8 cellular contexts compared by ENCODE assay signal in the genomic region with DNA sequence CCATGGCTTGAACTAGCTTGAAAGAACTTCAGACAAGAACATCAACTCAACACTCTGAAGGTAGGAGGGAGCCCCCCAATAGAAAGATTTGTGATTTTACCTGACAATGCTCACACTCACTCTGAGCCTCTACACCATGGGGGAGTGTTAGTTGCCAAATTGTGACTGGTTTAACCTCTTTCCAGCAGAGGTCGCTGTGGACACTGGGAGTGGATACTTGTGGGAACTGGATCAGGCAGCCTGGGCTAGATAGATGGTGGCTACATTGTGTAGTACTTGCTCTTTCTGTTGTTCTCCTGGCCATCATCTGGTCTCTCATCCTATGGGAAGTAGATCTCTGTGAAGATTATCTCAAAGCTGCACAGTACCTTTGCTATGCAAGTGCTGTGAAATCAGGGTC. TPM values are rescaled to one million over a fixed set of nuclear protein-coding genes. Genes with fewer than 3 reads are reported as not detected.
DNase-seq lines count a peak whose midpoint lies in the region; ATAC-seq and TF ChIP-seq lines count a peak whose summit lies in the region.

No MANE protein-coding gene starts in this region.

- no peaks in the 10 kb centered on the region for H3K9me2 ChIP-seq in OCI-LY7 (ENCODE audit: insufficient read depth, low read length)

- no peaks in the 10 kb centered on the region for H3K36me3 ChIP-seq in OCI-LY7 (ENCODE audit: insufficient read depth, low read length)
- no peaks in the 10 kb centered on the region for H3K36me3 ChIP-seq in gastroesophageal sphincter

- peak; percentile 58 for TF ChIP-seq CTCF in LNCAP (IDR thresholded peaks at IDR 0.05)
- TF ChIP-seq CTCF in OCI-LY7 (conservative IDR thresholded peaks at IDR 0.05; ENCODE audit: low read length) = peak; percentile 93
- peak; percentile 32 for TF ChIP-seq CTCF in osteocyte (IDR thresholded peaks at IDR 0.05)
- no peak for TF ChIP-seq CTCF in gastroesophageal sphincter (IDR thresholded peaks at IDR 0.05)

- H3K9me3 ChIP-seq in OCI-LY7 (ENCODE audit: low read length) (no peaks in the 10 kb centered on the region), gastroesophageal sphincter (no peaks in the 10 kb centered on the region)

- H3K9me3 Mint-ChIP-seq in activated CD8-positive, alpha-beta memory T cell treated with anti-CD3 and anti-CD28 coated beads, Interleukin-2, amount 10 ng/mL, durations not matched to agents 7 days and 5 days (ENCODE audit: low read depth) = no peaks in the 10 kb centered on the region
- no peaks in the 10 kb centered on the region for H3K9me3 Mint-ChIP-seq in osteocyte (ENCODE audit: unreplicated experiment)

- peaks cover 17% of the 10 kb centered on the region for H3K4me1 Mint-ChIP-seq in activated CD8-positive, alpha-beta memory T cell treated with anti-CD3 and anti-CD28 coated beads, Interleukin-2, amount 10 ng/mL, durations not matched to agents 7 days and 5 days
- peaks cover 16% of the 10 kb centered on the region for H3K4me1 Mint-ChIP-seq in osteocyte (ENCODE audit: unreplicated experiment)

- H3K27ac ChIP-seq in OCI-LY7 (ENCODE audit: low read depth, low read length, poor library complexity, severe bottlenecking) (no peak overlapping the region), gastroesophageal sphincter (no peak overlapping the region)

- H3K4me3 Mint-ChIP-seq in activated CD8-positive, alpha-beta memory T cell treated with anti-CD3 and anti-CD28 coated beads, Interleukin-2, amount 10 ng/mL, durations not matched to agents 7 days and 5 days = no peak overlapping the region
- no peak overlapping the region for H3K4me3 Mint-ChIP-seq in osteocyte (ENCODE audit: unreplicated experiment)

- H2AFZ ChIP-seq in OCI-LY7 (ENCODE audit: low read length) = no peak overlapping the region

- H3K27ac Mint-ChIP-seq in activated CD8-positive, alpha-beta memory T cell treated with anti-CD3 and anti-CD28 coated beads, Interleukin-2, amount 10 ng/mL, durations not matched to agents 7 days and 5 days = no peak overlapping the region
- no peak overlapping the region for H3K27ac Mint-ChIP-seq in osteocyte (ENCODE audit: unreplicated experiment)

- intact Hi-C loops in OCI-LY7 (cut with micrococcal nuclease; ENCODE audit: unreplicated experiment) = loop anchor here (2.0 to 10.0 kb wide), 4 partner anchors 47 to 149 kb away; no protein-coding TSS in a partner anchor
- intact Hi-C loops in sciatic nerve (cut with DNase I) = no loop called here

- 0% methylated on average over 1 of the region's 1 CpG for whole genome bisulfite sequencing in gastroesophageal sphincter (ENCODE audit: low coverage in 1 of 2), 2 donors

- POLR2A ChIA-PET in OCI-LY7 (lab: Charles Lee) = no interaction called here

- H3K4me3 ChIP-seq in OCI-LY7 (ENCODE audit: low read depth, low read length, poor library complexity, severe bottlenecking) (no peak overlapping the region), gastroesophageal sphincter (no peak overlapping the region)

- peak; percentile 75 for DNase-seq in activated CD8-positive, alpha-beta memory T cell treated with anti-CD3 and anti-CD28 coated beads, Interleukin-2, amount 10 ng/mL, durations not matched to agents 7 days and 5 days
- no peak for DNase-seq in activated CD8-positive, alpha-beta memory T cell treated with anti-CD3 and anti-CD28 coated beads, Interleukin-2, amount 50 U/mL, for 4 hours
- DNase-seq in OCI-LY7 (ENCODE audit: low spot score) (peak; percentile 79), ecto neural progenitor cell (ENCODE audit: low spot score) (peak; percentile 74), osteocyte (ENCODE audit: extremely low spot score, unreplicated experiment) (no peak), sciatic nerve (ENCODE audit: low spot score) (no peak)

- BruUV-seq in OCI-LY7 (replicated peaks; lab: Mats Ljungman, UMichigan) = no TSS peak

- no peaks in the 10 kb centered on the region for H4K20me1 ChIP-seq in OCI-LY7 (ENCODE audit: insufficient read depth, low read length)

- H3K79me2 ChIP-seq in OCI-LY7 (ENCODE audit: insufficient read depth, low read depth, low read length) = no peaks in the 10 kb centered on the region

- peaks cover 55% of the 10 kb centered on the region for H3K27me3 Mint-ChIP-seq in activated CD8-positive, alpha-beta memory T cell treated with anti-CD3 and anti-CD28 coated beads, Interleukin-2, amount 10 ng/mL, durations not matched to agents 7 days and 5 days
- peaks cover 18% of the 10 kb centered on the region for H3K27me3 Mint-ChIP-seq in osteocyte (ENCODE audit: unreplicated experiment)

- no peak overlapping the region for H3K4me2 ChIP-seq in OCI-LY7 (ENCODE audit: low read length)

- TF ChIP-seq POLR2A in gastroesophageal sphincter (IDR thresholded peaks at IDR 0.05) = no peak

- ATAC-seq in activated CD8-positive, alpha-beta memory T cell treated with anti-CD3 and anti-CD28 coated beads, Interleukin-2, amount 10 ng/mL, durations not matched to agents 7 days and 5 days = no peak
- ATAC-seq in gastroesophageal sphincter (no peak), sciatic nerve (no peak)

- peaks cover 14% of the 10 kb centered on the region for H3K4me1 ChIP-seq in OCI-LY7 (ENCODE audit: insufficient read depth, low read length, poor library complexity, severe bottlenecking)
- peaks cover 2 to 31% (median 19%) of the 10 kb centered on the region in 3 donors for H3K4me1 ChIP-seq in gastroesophageal sphincter

- no peak for TF ChIP-seq EP300 in gastroesophageal sphincter (IDR thresholded peaks at IDR 0.05)

- CTCF ChIA-PET in activated CD8-positive, alpha-beta memory T cell treated with anti-CD3 and anti-CD28 coated beads, Interleukin-2, amount 10 ng/mL, durations not matched to agents 7 days and 5 days (lab: Charles Lee) = interaction anchor here (0.9 to 4.7 kb wide), 9 partner anchors 10 to 182 kb away, joined by 3 to 19 read pairs (median 4); a partner anchor contains a TSS
- CTCF ChIA-PET in OCI-LY7 (lab: Charles Lee; ENCODE audit: unreplicated experiment) = no interaction called here

- H3K27me3 ChIP-seq in gastroesophageal sphincter = peaks cover 40% of the 10 kb centered on the region

- H3K36me3 Mint-ChIP-seq in activated CD8-positive, alpha-beta memory T cell treated with anti-CD3 and anti-CD28 coated beads, Interleukin-2, amount 10 ng/mL, durations not matched to agents 7 days and 5 days = no peaks in the 10 kb centered on the region
- no peaks in the 10 kb centered on the region for H3K36me3 Mint-ChIP-seq in osteocyte (ENCODE audit: unreplicated experiment)

RNA-seq across cellular contexts. Expression of a gene that starts 2.9 kb away (rescaled TPM):
- 1 to 10 TPM; 7.7 to 7.9 TPM for total RNA-seq in activated CD8-positive, alpha-beta memory T cell treated with anti-CD3 and anti-CD28 coated beads, Interleukin-2, amount 10 ng/mL, durations not matched to agents 7 days and 5 days
- total RNA-seq in OCI-LY7 (2014; rRNA removed; shearing (Covaris generic)) = 0.16 and 0.21 TPM in 2 replicates
- 0.51 and 0.61 TPM in 2 replicates for total RNA-seq in OCI-LY7 (2022)
- not detected in 2 replicates for total RNA-seq in osteocyte
- under 1 TPM in 3 of 4 donors, not detected in 1; 0.08 to 0.94 (median 0.77) TPM for total RNA-seq in gastroesophageal sphincter
- 1.2 TPM for total RNA-seq in sciatic nerve

Comparison
In these comparisons a context has a peak if more than half of its experiments do, and no peak if none do; other contexts are left out.
1. DNase-seq: peak in activated CD8-positive, alpha-beta memory T cell treated with anti-CD3 and anti-CD28 coated beads, Interleukin-2, amount 10 ng/mL, durations not matched to agents 7 days and 5 days (single experiment), OCI-LY7 (single experiment) and ecto neural progenitor cell (single experiment); none in activated CD8-positive, alpha-beta memory T cell treated with anti-CD3 and anti-CD28 coated beads, Interleukin-2, amount 50 U/mL, for 4 hours (single experiment), osteocyte (single experiment) and sciatic nerve (single experiment).
2. CTCF ChIP-seq: peak in LNCAP (single experiment), OCI-LY7 (single experiment) and osteocyte (single experiment); none in gastroesophageal sphincter (0 of 4).